In genomic region chr2:113058998-113059960, GRCh38 we compare ENCODE assay signal across 19 cellular contexts. TPM values are rescaled to one million over a fixed set of nuclear protein-coding genes. Genes with fewer than 3 reads are reported as not detected.
DNase-seq lines count a peak whose midpoint lies in the region; ATAC-seq and TF ChIP-seq lines count a peak whose summit lies in the region.
"Had no signal": no experiment of that assay in that cellular context is flagged by ENCODE, and none has a peak within 500 bp of the region (broad histone marks: within the 10 kb centered on the region; RNA-seq: fewer than 3 reads in every experiment).

IL36RN (plus strand) TSS chr2:113059198; CDS start chr2:113059439, 241 bp downstream.

- H3K27ac ChIP-seq in mammary epithelial cell (ENCODE audit: insufficient read depth, low read depth, low read length), result no peak within 1 kb of the TSS
- peak within 1 kb of the TSS; percentile 17 for H3K27ac ChIP-seq in epithelial cell of prostate
- H3K27ac ChIP-seq in lung (ENCODE audit: low read depth in 1 of 2, low read length in 1 of 2), result no peak within 1 kb of the TSS
- H3K27ac ChIP-seq in vagina, result no peak within 1 kb of the TSS

- H3K4me3 Mint-ChIP-seq in MCF 10A (ENCODE audit: unreplicated experiment), result no peak within 1 kb of the TSS
- H3K4me3 Mint-ChIP-seq: GM23338 had no signal

- POLR2A ChIA-PET in MCF 10A (lab: Yijun Ruan, JAX), result no interaction called here

- no peaks in the 10 kb centered on the region for H3K36me3 Mint-ChIP-seq in MCF 10A (ENCODE audit: insufficient read depth, unreplicated experiment)

- dilution Hi-C loops in mammary epithelial cell (cut with HindIII; ENCODE audit: low sequenced_read_pairs), result no loop called here

- no peaks in the 10 kb centered on the region for H3K4me1 Mint-ChIP-seq in MCF 10A (ENCODE audit: insufficient read depth, unreplicated experiment)

- intact Hi-C loops in mammary epithelial cell (cut with micrococcal nuclease) (loop anchor here (2.0 kb wide), 1 partner anchor 14 kb away; no protein-coding TSS in a partner anchor), MCF 10A (cut with micrococcal nuclease) (no loop called here), vagina (cut with DNase I) (no loop called here)

- no peak for DNase-seq in mammary epithelial cell
- DNase-seq in MCF 10A (ENCODE audit: unreplicated experiment), result no peak
- DNase-seq in epithelial cell of prostate (ENCODE audit: low read depth, low spot score), result no peak
- peak; percentile 22 for DNase-seq in lung (ENCODE audit: low spot score)
- DNase-seq in vagina (ENCODE audit: extremely low spot score in 2 of 2), result peak; percentile 67 to 70
- no peak for DNase-seq in dermis blood vessel endothelial cell
- no peak for DNase-seq in ACHN
- DNase-seq: AML-193; DND-41; GF-D8; NCI-H1092; NCI-H1694; NCI-H345; NCI-H69; NK-92 treated with Interleukin-12 subunit alpha and Interleukin-12 subunit beta, amount 100 ng/mL, for 24 hours had no signal

- peak within 1 kb of the TSS; percentile 68 for H2AFZ ChIP-seq in mammary epithelial cell (ENCODE audit: low read depth, low read length)
- H2AFZ ChIP-seq: GM23338 had no signal

- H3K79me2 ChIP-seq in mammary epithelial cell (ENCODE audit: insufficient read depth, low read length), result no peaks in the 10 kb centered on the region

- no peak for TF ChIP-seq POLR2A in vagina (IDR thresholded peaks at IDR 0.05)

- no peaks in the 10 kb centered on the region for H3K27me3 Mint-ChIP-seq in MCF 10A (ENCODE audit: insufficient read depth, unreplicated experiment)

- H3K4me1 ChIP-seq in mammary epithelial cell (ENCODE audit: insufficient read depth, low read length) (peaks cover 10% of the 10 kb centered on the region), lung (ENCODE audit: control insufficient read depth in 2 of 2, insufficient read depth in 2 of 2, low read length in 2 of 2) (no peaks in the 10 kb centered on the region), vagina (no peaks in the 10 kb centered on the region)

- no peaks in the 10 kb centered on the region for H4K20me1 ChIP-seq in mammary epithelial cell (ENCODE audit: insufficient read depth, low read length)

- no peaks in the 10 kb centered on the region for H3K27me3 ChIP-seq in mammary epithelial cell (ENCODE audit: insufficient read depth, low read length)
- no peaks in the 10 kb centered on the region for H3K27me3 ChIP-seq in lung (ENCODE audit: control insufficient read depth, insufficient read depth)
- H3K27me3 ChIP-seq in vagina, result no peaks in the 10 kb centered on the region

- ATAC-seq in lung (ENCODE audit: insufficient read depth, low FRiP score), result no peak
- ATAC-seq in GM19395 (IDR thresholded peaks at IDR 0.05; ENCODE audit: unreplicated experiment), result no peak
- ATAC-seq: GM23338, Right ventricle myocardium inferior had no signal

- peaks cover 13% of the 10 kb centered on the region for H3K9me3 ChIP-seq in mammary epithelial cell (replicated peaks; ENCODE audit: insufficient read depth, low read length)
- H3K9me3 ChIP-seq in lung (ENCODE audit: control insufficient read depth in 2 of 2, insufficient read depth in 1 of 2, low read length in 1 of 2), result peaks cover 0 to 9% of the 10 kb centered on the region in 2 donors
- no peaks in the 10 kb centered on the region for H3K9me3 ChIP-seq in vagina

- H3K4me3 ChIP-seq in mammary epithelial cell (replicated peaks in 1 of 3; ENCODE audit: insufficient read depth in 1 of 3, low read depth in 2 of 3, low read length in 3 of 3) (no peak within 1 kb of the TSS), lung (no peak within 1 kb of the TSS), vagina (no peak within 1 kb of the TSS)
- H3K4me3 ChIP-seq: GM23338 had no signal

- in situ Hi-C loops in mammary epithelial cell (cut with MboI; ENCODE audit: low sequenced_read_pairs in 2 of 2), result no loop called here
- in situ Hi-C loops in ACHN (cut with HindIII; ENCODE audit: low pct_ligation_motif_present, low pct_unique_long_range_greater_than_20kb, low sequenced_read_pairs), result no loop called here

- H3K9me3 Mint-ChIP-seq in MCF 10A (ENCODE audit: unreplicated experiment), result peaks cover 1% of the 10 kb centered on the region

- CTCF ChIA-PET in mammary epithelial cell (lab: Charles Lee; ENCODE audit: low non-redundant PET), result interaction anchor here (0.6 kb wide), 2 partner anchors 13 to 25 kb away, joined by 3 to 6 read pairs; no protein-coding TSS in a partner anchor
- CTCF ChIA-PET in MCF 10A (lab: Yijun Ruan, JAX), result interaction anchor here (1.2 to 1.6 kb wide), 2 partner anchors 18 to 139 kb away, joined by 4 to 6 read pairs; no protein-coding TSS in a partner anchor

- H3K36me3 ChIP-seq in mammary epithelial cell (ENCODE audit: insufficient read depth, low read length) (no peaks in the 10 kb centered on the region), lung (ENCODE audit: control insufficient read depth in 2 of 2, insufficient read depth in 2 of 2, low read length in 2 of 2) (no peaks in the 10 kb centered on the region), vagina (no peaks in the 10 kb centered on the region)

- H3K9ac ChIP-seq in mammary epithelial cell (ENCODE audit: insufficient read depth, low read length), result no peak within 1 kb of the TSS

- no peak within 1 kb of the TSS for H3K4me2 ChIP-seq in mammary epithelial cell (ENCODE audit: insufficient read depth, low read depth, low read length)
- H3K4me2 ChIP-seq: GM23338 had no signal

- TF ChIP-seq CTCF in mammary epithelial cell (conservative IDR thresholded peaks at IDR 0.05 in 1 of 2, IDR thresholded peaks at IDR 0.05 in 1 of 2; ENCODE audit: extremely low read depth in 1 of 2, insufficient read depth in 1 of 2, low read depth in 1 of 2, low read length in 2 of 2), result no peak
- TF ChIP-seq CTCF in MCF 10A (IDR thresholded peaks at IDR 0.05; ENCODE audit: unreplicated experiment), result no peak
- no peak for TF ChIP-seq CTCF in lung (IDR thresholded peaks at IDR 0.05; ENCODE audit: control extremely low read depth, extremely low read depth)
- no peak for TF ChIP-seq CTCF in vagina (IDR thresholded peaks at IDR 0.05)

- BruUV-seq in mammary epithelial cell (replicated peaks; lab: Mats Ljungman, UMichigan), result no TSS peak
- no TSS peak for BruUV-seq in MCF 10A (replicated peaks; lab: Mats Ljungman, UMichigan)

- H3K27ac Mint-ChIP-seq in MCF 10A (ENCODE audit: low read depth, unreplicated experiment), result no peak within 1 kb of the TSS
- H3K27ac Mint-ChIP-seq: GM23338 had no signal

- 86% methylated on average over 14 of the region's 15 CpGs for WGBS in mammary epithelial cell (ENCODE audit: low coverage, missing lambda C conversion rate)
- WGBS in lung, 2 donors, result 76 to 84% methylated on average over 15 of the region's 15 CpGs

RNA-seq across cellular contexts. Expression of gene IL36RN, which starts in this region (rescaled TPM):
- total RNA-seq in mammary epithelial cell (1 to 10 TPM in 1 of 2 donors, under 1 TPM in 1; 0.67 to 1.3 TPM), MCF 10A (2022) (not detected in 2 replicates), lung (under 1 TPM in 1 of 2 donors, not detected in 1; 0.09 TPM), vagina (0.25 TPM), dermis blood vessel endothelial cell (not detected in 2 replicates)
- polyA plus RNA-seq in mammary epithelial cell (0.46 TPM), lung (under 1 TPM in 1 of 2 donors, not detected in 1; 0.01 TPM)
- polyA minus RNA-seq in mammary epithelial cell, result not detected
- total RNA-seq: A673, GM23338, Right ventricle myocardium inferior had no signal
- polyA plus RNA-seq: GM23338 had no signal

Comparison
In these comparisons a context has a peak if more than half of its experiments do, and no peak if none do; other contexts are left out.
1. Peak in DNase-seq in lung; RNA of the gene not detected or under 1 TPM.
2. Peak in DNase-seq in vagina; RNA of the gene not detected or under 1 TPM.